20 cellular contexts compared by ENCODE assay signal in the genomic region with DNA sequence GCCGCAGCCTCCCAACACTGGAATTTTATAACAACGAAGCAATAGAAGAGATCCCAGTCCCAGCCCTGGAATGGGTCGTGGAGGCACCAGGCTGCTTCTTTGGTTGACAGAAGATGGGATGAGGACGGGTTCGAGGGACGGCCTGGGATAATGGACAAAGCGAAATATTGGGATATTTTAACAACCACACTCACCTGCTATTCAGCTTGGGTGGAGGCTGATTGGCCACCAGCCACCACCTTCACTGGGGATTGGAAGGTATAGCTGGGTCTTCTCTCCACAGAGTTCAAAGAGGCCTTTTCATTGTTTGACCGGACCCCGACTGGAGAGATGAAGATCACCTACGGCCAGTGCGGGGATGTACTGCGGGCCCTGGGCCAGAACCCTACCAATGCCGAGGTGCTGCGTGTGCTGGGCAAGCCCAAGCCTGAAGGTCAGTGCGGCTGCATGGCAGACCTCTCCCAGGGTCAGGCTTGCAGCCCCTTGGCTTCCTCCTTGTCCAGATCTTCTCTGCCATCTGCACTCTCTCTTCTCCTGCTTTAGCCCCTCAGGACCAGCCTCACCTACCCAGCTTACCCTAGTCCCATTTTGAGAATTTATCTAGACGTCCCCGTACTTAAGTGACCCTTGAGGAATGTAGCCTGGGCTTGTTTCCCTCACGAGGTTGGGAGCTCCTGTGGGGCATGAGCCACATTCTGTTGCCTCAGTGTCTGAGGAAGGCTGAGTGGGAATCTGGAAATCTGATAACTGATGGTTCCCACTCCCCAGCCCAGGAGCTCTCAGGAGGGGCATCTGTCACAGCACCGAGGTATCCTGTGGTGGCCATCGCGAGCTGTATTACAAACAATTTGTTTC. TPM values are rescaled to one million over a fixed set of nuclear protein-coding genes. Genes with fewer than 3 reads are reported as not detected.
A peak's percentile ranks its signal among the peaks of the same experiment; 100 is the strongest.
DNase-seq lines count a peak whose midpoint lies in the region; ATAC-seq, FAIRE-seq and TF ChIP-seq lines count a peak whose summit lies in the region.
"Had no signal": no experiment of that assay in that cellular context is flagged by ENCODE, and none has a peak within 500 bp of the region (broad histone marks: within the 10 kb centered on the region; RNA-seq: fewer than 3 reads in every experiment).

No MANE protein-coding gene starts in this region.

- H3K4me1 ChIP-seq in mucosa of descending colon (ENCODE audit: low read depth) = no peaks in the 10 kb centered on the region

- H3K36me3 Mint-ChIP-seq in brain = peaks cover 13% of the 10 kb centered on the region

- intact Hi-C loops in mucosa of descending colon (cut with DNase I, micrococcal nuclease) = loop anchor here in 1 of 2 donors (10.0 kb wide), 1 partner anchor 395 kb away; no protein-coding TSS in a partner anchor

- peak overlapping the region in 1 of 2 donors; percentile 9 for H3K27ac Mint-ChIP-seq in stimulated activated naive CD8-positive, alpha-beta T cell treated with anti-CD3 and anti-CD28 coated beads, Interleukin-15, amount 100 ng/mL, for 72 hours
- peak overlapping the region in 3 of 5 experiments; percentile 35 to 71 (median 70) for H3K27ac Mint-ChIP-seq in brain
- H3K27ac Mint-ChIP-seq: activated T-helper 2 cell treated with anti-CD3 and anti-CD28 coated beads, Interferon-gamma antibody, Interleukin-2, Interleukin-4, amounts not matched to agents 10 μg/mL and 5 μg/mL and 100 μg/mL, durations not matched to agents 14 hours and 24 hours and 36 hours had no signal

- H3K9me3 ChIP-seq in mucosa of descending colon = no peaks in the 10 kb centered on the region
- H3K9me3 ChIP-seq: transverse colon had no signal

- FAIRE-seq in urothelium cell line (lab: Jason Lieb, UNC) = no peak
- FAIRE-seq: endometrium, keratinocyte had no signal

- H3K36me3 ChIP-seq in mucosa of descending colon (ENCODE audit: low read depth) = no peaks in the 10 kb centered on the region
- H3K36me3 ChIP-seq: MG63, transverse colon had no signal

- no peak for DNase-seq in stimulated activated naive CD8-positive, alpha-beta T cell treated with anti-CD3 and anti-CD28 coated beads, Interleukin-15, amount 100 ng/mL, for 72 hours
- no peak for DNase-seq in stimulated activated naive CD8-positive, alpha-beta T cell treated with anti-CD3 and anti-CD28 coated beads, Interleukin-15, Interleukin-2, amounts not matched to agents 100 U/mL and 50 U/mL, for 24 hours
- DNase-seq in left lobe of liver (ENCODE audit: low spot score) = peak; percentile 40
- DNase-seq in urothelium cell line (ENCODE audit: low spot score) = no peak
- no peak for DNase-seq in mucosa of descending colon
- DNase-seq in RPMI8226 = no peak
- DNase-seq: activated CD4-positive, alpha-beta T cell treated with anti-CD3 and anti-CD28 coated beads, Interleukin-2, amount 50 U/mL, for 4 hours; amygdala; MG63; NCI-H1694; nucleus accumbens; retina; SW 1271; transverse colon had no signal

- peak overlapping the region; percentile 53 to 74 for H3K4me3 Mint-ChIP-seq in stimulated activated naive CD8-positive, alpha-beta T cell treated with anti-CD3 and anti-CD28 coated beads, Interleukin-15, amount 100 ng/mL, for 72 hours
- peak overlapping the region in 1 of 5 experiments; percentile 19 for H3K4me3 Mint-ChIP-seq in brain

- H3K9me3 Mint-ChIP-seq in stimulated activated naive CD8-positive, alpha-beta T cell treated with anti-CD3 and anti-CD28 coated beads, Interleukin-15, amount 100 ng/mL, for 72 hours = peaks cover 10 to 30% of the 10 kb centered on the region in 2 donors
- H3K9me3 Mint-ChIP-seq in brain = peaks cover 3 to 20% (median 15%) of the 10 kb centered on the region in 5 experiments

- no peak for ATAC-seq in stimulated activated naive CD8-positive, alpha-beta T cell treated with anti-CD3 and anti-CD28 coated beads, Interleukin-15, amount 100 ng/mL, for 72 hours
- no peak for ATAC-seq in stimulated activated naive CD8-positive, alpha-beta T cell treated with anti-CD3 and anti-CD28 coated beads, Interleukin-15, Interleukin-2, amounts not matched to agents 100 U/mL and 50 U/mL, for 24 hours
- ATAC-seq in left lobe of liver (no peak), mucosa of descending colon (no peak), HG02938 (IDR thresholded peaks at IDR 0.05; ENCODE audit: unreplicated experiment) (no peak)

- TF ChIP-seq CTCF in brain (conservative IDR thresholded peaks at IDR 0.05) (no peak), mucosa of descending colon (IDR thresholded peaks at IDR 0.05) (no peak)

- H3K4me1 Mint-ChIP-seq in stimulated activated naive CD8-positive, alpha-beta T cell treated with anti-CD3 and anti-CD28 coated beads, Interleukin-15, amount 100 ng/mL, for 72 hours = peaks cover 35% of the 10 kb centered on the region
- peaks cover 30% of the 10 kb centered on the region for H3K4me1 Mint-ChIP-seq in brain

- H3K4me3 ChIP-seq in mucosa of descending colon = no peak overlapping the region
- H3K4me3 ChIP-seq: MG63, transverse colon had no signal

- no peaks in the 10 kb centered on the region for H3K27me3 Mint-ChIP-seq in stimulated activated naive CD8-positive, alpha-beta T cell treated with anti-CD3 and anti-CD28 coated beads, Interleukin-15, amount 100 ng/mL, for 72 hours
- H3K27me3 Mint-ChIP-seq in brain = peaks cover 21% of the 10 kb centered on the region

RNA-seq across cellular contexts. Expression of a gene that starts 10.7 kb away (rescaled TPM):
- polyA plus RNA-seq in brain (ENCODE audit: insufficient read depth, low read depth, low replicate concordance) = not detected
- total RNA-seq in left lobe of liver (not detected), mucosa of descending colon (1 to 10 TPM in 1 of 3 donors, under 1 TPM in 1, not detected in 1; 0.49 to 1.4 TPM)
- total RNA-seq: activated T-helper 2 cell treated with anti-CD3 and anti-CD28 coated beads, Interferon-gamma antibody, Interleukin-2, Interleukin-4, amounts not matched to agents 10 μg/mL and 5 μg/mL and 100 μg/mL, durations not matched to agents 14 hours and 24 hours and 36 hours; RPMI7951; transverse colon had no signal
- polyA plus RNA-seq: keratinocyte had no signal

RNA-seq across cellular contexts. Expression of a gene that starts 30.8 kb away (rescaled TPM):
- polyA plus RNA-seq in brain (ENCODE audit: insufficient read depth, low read depth, low replicate concordance) = 19.2 TPM
- 29.3 TPM for total RNA-seq in left lobe of liver
- 10 to 100 TPM; 52.0 to 67.5 (median 54.8) TPM for total RNA-seq in mucosa of descending colon

RNA-seq across cellular contexts. Expression of a gene that starts 33.8 kb away (rescaled TPM):
- polyA plus RNA-seq in brain (ENCODE audit: insufficient read depth, low read depth, low replicate concordance) = 0.63 TPM
- 5.0 TPM for total RNA-seq in left lobe of liver
- 10 to 100 TPM in 1 of 3 donors, 1 to 10 TPM in 2; 3.9 to 58.4 (median 6.8) TPM for total RNA-seq in mucosa of descending colon
- total RNA-seq: activated T-helper 2 cell treated with anti-CD3 and anti-CD28 coated beads, Interferon-gamma antibody, Interleukin-2, Interleukin-4, amounts not matched to agents 10 μg/mL and 5 μg/mL and 100 μg/mL, durations not matched to agents 14 hours and 24 hours and 36 hours had no signal
- polyA plus RNA-seq: keratinocyte had no signal
